ENCODE assay signal across 12 cellular contexts in the genomic region with DNA sequence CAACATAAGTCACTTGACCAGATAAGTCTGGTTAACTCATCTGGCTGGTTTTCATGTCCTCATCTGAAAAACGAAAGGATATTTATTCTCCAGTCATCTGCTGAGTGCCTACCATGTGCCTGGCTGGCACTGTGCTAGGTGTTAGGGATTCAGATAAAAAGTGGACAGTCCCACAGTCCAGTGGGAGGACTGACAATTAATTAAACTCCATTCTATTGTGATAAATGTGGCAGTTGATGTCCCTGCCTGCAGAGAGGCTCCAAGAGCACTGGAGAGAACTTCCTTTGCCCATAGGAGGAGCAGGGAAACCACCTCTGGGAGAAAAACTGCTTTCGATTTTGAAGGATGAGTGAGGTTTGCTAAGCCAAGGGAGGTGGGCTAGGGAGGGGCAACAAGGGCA. TPM values are rescaled to one million over a fixed set of nuclear protein-coding genes. Genes with fewer than 3 reads are reported as not detected.
A peak's percentile ranks its signal among the peaks of the same experiment; 100 is the strongest.
DNase-seq lines count a peak whose midpoint lies in the region; ATAC-seq and TF ChIP-seq lines count a peak whose summit lies in the region.
"Had no signal": no experiment of that assay in that cellular context is flagged by ENCODE, and none has a peak within 500 bp of the region (broad histone marks: within the 10 kb centered on the region; RNA-seq: fewer than 3 reads in every experiment).

No MANE protein-coding gene starts in this region.

- H3K4me3 Mint-ChIP-seq in activated CD8-positive, alpha-beta T cell treated with anti-CD3 and anti-CD28 coated beads for 36 hours, result peak overlapping the region; percentile 46
- no peak overlapping the region for H3K4me3 Mint-ChIP-seq in activated CD8-positive, alpha-beta T cell treated with anti-CD3 and anti-CD28 coated beads, Interleukin-2, amount 10 ng/mL, durations not matched to agents 7 days and 5 days
- H3K4me3 Mint-ChIP-seq in T-cell, result peak overlapping the region; percentile 61 to 99 (median 95)
- H3K4me3 Mint-ChIP-seq in stimulated activated memory B cell treated with anti-CD40 and anti-IgM and Interleukin-4, amounts not matched to agents 10 μg/mL and 1 μg/mL and 100 μg/mL, for 72 hours, result peak overlapping the region; percentile 71

- H3K27ac Mint-ChIP-seq in activated CD8-positive, alpha-beta T cell treated with anti-CD3 and anti-CD28 coated beads for 36 hours, result peak overlapping the region; percentile 73
- H3K27ac Mint-ChIP-seq in activated CD8-positive, alpha-beta T cell treated with anti-CD3 and anti-CD28 coated beads, Interleukin-2, amount 10 ng/mL, durations not matched to agents 7 days and 5 days, result no peak overlapping the region
- peak overlapping the region; percentile 92 to 94 for H3K27ac Mint-ChIP-seq in T-cell
- peak overlapping the region; percentile 97 for H3K27ac Mint-ChIP-seq in stimulated activated memory B cell treated with anti-CD40 and anti-IgM and Interleukin-4, amounts not matched to agents 10 μg/mL and 1 μg/mL and 100 μg/mL, for 72 hours

- intact Hi-C loops in activated CD8-positive, alpha-beta T cell treated with anti-CD3 and anti-CD28 coated beads for 36 hours (cut with micrococcal nuclease), result no loop called here
- intact Hi-C loops in Right ventricle myocardium superior (cut with DNase I), result no loop called here

- CTCF ChIA-PET in activated CD8-positive, alpha-beta T cell treated with anti-CD3 and anti-CD28 coated beads for 36 hours (lab: Charles Lee), result interaction anchor here (3.6 to 29.5 kb wide), 2 partner anchors 9 to 37 kb away, joined by 27 to 1285 read pairs; no protein-coding TSS in a partner anchor
- CTCF ChIA-PET in activated CD8-positive, alpha-beta T cell treated with anti-CD3 and anti-CD28 coated beads, Interleukin-2, amount 10 ng/mL, durations not matched to agents 7 days and 5 days (lab: Charles Lee), result interaction anchor here (1.5 to 25.3 kb wide), 4 partner anchors 9 to 32 kb away, joined by 3 to 1266 read pairs (median 15); no protein-coding TSS in a partner anchor
- CTCF ChIA-PET in T-cell (lab: Charles Lee), result interaction anchor here in 1 of 2 donors (0.5 to 2.7 kb wide), 2 partner anchors 9 to 315 kb away, joined by 3 to 10 read pairs; no protein-coding TSS in a partner anchor

- ATAC-seq in activated CD8-positive, alpha-beta T cell treated with anti-CD3 and anti-CD28 coated beads for 36 hours, result no peak
- no peak for ATAC-seq in activated CD8-positive, alpha-beta T cell treated with anti-CD3 and anti-CD28 coated beads, Interleukin-2, amount 10 ng/mL, durations not matched to agents 7 days and 5 days
- no peak for ATAC-seq in T-cell (replicated peaks in 1 of 4)
- peak; percentile 32 for ATAC-seq in Right ventricle myocardium superior (ENCODE audit: poor library complexity)
- ATAC-seq in stimulated activated memory B cell treated with anti-CD40 and anti-IgM and Interleukin-4, amounts not matched to agents 10 μg/mL and 1 μg/mL and 100 μg/mL, for 72 hours, result no peak

- no peak for TF ChIP-seq CTCF in activated CD8-positive, alpha-beta T cell treated with anti-CD3 and anti-CD28 coated beads for 36 hours (IDR thresholded peaks at IDR 0.05)

- DNase-seq in activated CD8-positive, alpha-beta T cell treated with anti-CD3 and anti-CD28 coated beads for 36 hours, result no peak
- no peak for DNase-seq in activated CD8-positive, alpha-beta T cell treated with anti-CD3 and anti-CD28 coated beads, Interleukin-2, amount 10 ng/mL, durations not matched to agents 7 days and 5 days
- DNase-seq in T-cell, result no peak
- DNase-seq in Right ventricle myocardium superior, result no peak
- no peak for DNase-seq in kidney glomerular epithelial cell (lab: John Stamatoyannopoulos, UW)
- no peak for DNase-seq in SW480 (ENCODE audit: low spot score)
- no peak for DNase-seq in NCI-H1930 (lab: John Stamatoyannopoulos, UW)
- DNase-seq: BE2C, hippocampal formation, NCI-H1105 had no signal

- H3K36me3 Mint-ChIP-seq in activated CD8-positive, alpha-beta T cell treated with anti-CD3 and anti-CD28 coated beads for 36 hours (ENCODE audit: low read depth), result peaks cover 2% of the 10 kb centered on the region
- peaks cover 3% of the 10 kb centered on the region for H3K36me3 Mint-ChIP-seq in activated CD8-positive, alpha-beta T cell treated with anti-CD3 and anti-CD28 coated beads, Interleukin-2, amount 10 ng/mL, durations not matched to agents 7 days and 5 days (ENCODE audit: low read depth)
- H3K36me3 Mint-ChIP-seq in T-cell, result peaks cover 13% of the 10 kb centered on the region
- peaks cover 32% of the 10 kb centered on the region for H3K36me3 Mint-ChIP-seq in stimulated activated memory B cell treated with anti-CD40 and anti-IgM and Interleukin-4, amounts not matched to agents 10 μg/mL and 1 μg/mL and 100 μg/mL, for 72 hours

- POLR2A ChIA-PET in activated CD8-positive, alpha-beta T cell treated with anti-CD3 and anti-CD28 coated beads for 36 hours (lab: Charles Lee), result interaction anchor here (14.6 kb wide), 1 partner anchor 32 kb away, joined by 158 read pairs; no protein-coding TSS in a partner anchor
- POLR2A ChIA-PET in activated CD8-positive, alpha-beta T cell treated with anti-CD3 and anti-CD28 coated beads, Interleukin-2, amount 10 ng/mL, durations not matched to agents 7 days and 5 days (lab: Charles Lee), result no interaction called here
- POLR2A ChIA-PET in T-cell (lab: Charles Lee), result no interaction called here

- H3K27me3 Mint-ChIP-seq in activated CD8-positive, alpha-beta T cell treated with anti-CD3 and anti-CD28 coated beads for 36 hours, result no peaks in the 10 kb centered on the region
- H3K27me3 Mint-ChIP-seq in activated CD8-positive, alpha-beta T cell treated with anti-CD3 and anti-CD28 coated beads, Interleukin-2, amount 10 ng/mL, durations not matched to agents 7 days and 5 days (ENCODE audit: low read depth), result peaks cover 9% of the 10 kb centered on the region
- no peaks in the 10 kb centered on the region for H3K27me3 Mint-ChIP-seq in T-cell
- no peaks in the 10 kb centered on the region for H3K27me3 Mint-ChIP-seq in stimulated activated memory B cell treated with anti-CD40 and anti-IgM and Interleukin-4, amounts not matched to agents 10 μg/mL and 1 μg/mL and 100 μg/mL, for 72 hours

- H3K4me1 Mint-ChIP-seq in activated CD8-positive, alpha-beta T cell treated with anti-CD3 and anti-CD28 coated beads for 36 hours (ENCODE audit: low read depth), result peaks cover 87% of the 10 kb centered on the region
- peaks cover 75% of the 10 kb centered on the region for H3K4me1 Mint-ChIP-seq in activated CD8-positive, alpha-beta T cell treated with anti-CD3 and anti-CD28 coated beads, Interleukin-2, amount 10 ng/mL, durations not matched to agents 7 days and 5 days (ENCODE audit: low read depth)
- peaks cover 85 to 99% (median 93%) of the 10 kb centered on the region in 3 donors for H3K4me1 Mint-ChIP-seq in T-cell
- peaks cover 96% of the 10 kb centered on the region for H3K4me1 Mint-ChIP-seq in stimulated activated memory B cell treated with anti-CD40 and anti-IgM and Interleukin-4, amounts not matched to agents 10 μg/mL and 1 μg/mL and 100 μg/mL, for 72 hours

- H3K9me3 Mint-ChIP-seq in activated CD8-positive, alpha-beta T cell treated with anti-CD3 and anti-CD28 coated beads for 36 hours, result no peaks in the 10 kb centered on the region
- no peaks in the 10 kb centered on the region for H3K9me3 Mint-ChIP-seq in activated CD8-positive, alpha-beta T cell treated with anti-CD3 and anti-CD28 coated beads, Interleukin-2, amount 10 ng/mL, durations not matched to agents 7 days and 5 days (ENCODE audit: insufficient read depth)
- no peaks in the 10 kb centered on the region for H3K9me3 Mint-ChIP-seq in T-cell
- no peaks in the 10 kb centered on the region for H3K9me3 Mint-ChIP-seq in stimulated activated memory B cell treated with anti-CD40 and anti-IgM and Interleukin-4, amounts not matched to agents 10 μg/mL and 1 μg/mL and 100 μg/mL, for 72 hours

RNA-seq across cellular contexts. Expression of a gene that starts 5.4 kb away (rescaled TPM):
- 1 to 10 TPM; 1.9 TPM for total RNA-seq in activated CD8-positive, alpha-beta T cell treated with anti-CD3 and anti-CD28 coated beads for 36 hours
- 1 to 10 TPM; 1.6 TPM for total RNA-seq in activated CD8-positive, alpha-beta T cell treated with anti-CD3 and anti-CD28 coated beads, Interleukin-2, amount 10 ng/mL, durations not matched to agents 7 days and 5 days
- total RNA-seq in T-cell (10 to 100 TPM; 15.0 to 38.7 (median 32.7) TPM), Right ventricle myocardium superior (1.2 TPM)

RNA-seq across cellular contexts. Expression of a gene that starts 40.5 kb away (rescaled TPM):
- not detected for total RNA-seq in activated CD8-positive, alpha-beta T cell treated with anti-CD3 and anti-CD28 coated beads for 36 hours
- not detected for total RNA-seq in activated CD8-positive, alpha-beta T cell treated with anti-CD3 and anti-CD28 coated beads, Interleukin-2, amount 10 ng/mL, durations not matched to agents 7 days and 5 days
- under 1 TPM in 1 of 5 donors, not detected in 4; 0.30 TPM for total RNA-seq in T-cell
- total RNA-seq in Right ventricle myocardium superior, result 0.24 TPM
- total RNA-seq: activated CD8-positive, alpha-beta memory T cell treated with anti-CD3 and anti-CD28 coated beads for 36 hours had no signal
